1 cellular context compared by ENCODE assay signal in the genomic region with DNA sequence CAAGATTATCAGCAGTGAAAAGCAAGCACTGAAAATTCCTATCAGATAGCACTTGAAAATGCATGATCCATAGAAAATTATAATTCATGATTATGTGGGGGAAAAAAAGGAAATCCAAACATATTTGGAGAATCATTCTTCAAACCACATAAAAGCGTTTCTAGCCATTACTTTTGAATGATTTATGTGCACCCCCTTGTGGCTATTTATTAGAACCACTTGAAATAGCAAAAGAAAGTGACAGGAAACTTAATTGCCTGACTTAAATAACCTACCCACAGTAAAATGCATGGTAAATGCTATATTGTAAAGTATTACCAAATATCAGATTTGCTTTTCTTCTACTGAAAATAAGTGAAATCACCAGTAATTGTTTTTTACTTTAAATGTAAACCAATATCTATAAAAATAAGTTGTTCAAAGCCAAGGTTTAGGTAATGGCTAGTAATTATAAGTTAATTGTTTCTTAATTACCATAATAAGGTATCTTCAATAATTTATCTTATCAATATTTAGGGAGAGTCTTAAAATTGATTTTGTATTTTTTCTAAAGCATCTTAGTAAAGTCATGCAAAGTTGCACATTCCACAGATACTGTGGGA.
TF ChIP-seq lines count a peak whose summit lies in the region.

No MANE protein-coding gene starts in this region.

TF ChIP-seq in SK-N-SH treated with all-trans-retinoic acid at 6 μM for 48 hours, 23 proteins besides CTCF, POLR2A, EP300 and RAD21 (continued from another document):
- TF ChIP-seq SNAI2 (CRISPR knock-in tag; IDR thresholded peaks at IDR 0.05), result no peak
- no peak for TF ChIP-seq CSDC2 (CRISPR knock-in tag; IDR thresholded peaks at IDR 0.05)
- no peak for TF ChIP-seq OSR1 (CRISPR knock-in tag; IDR thresholded peaks at IDR 0.05)
- TF ChIP-seq BACH2 (CRISPR knock-in tag; IDR thresholded peaks at IDR 0.05; ENCODE audit: borderline replicate concordance), result no peak
- TF ChIP-seq PATZ1 (CRISPR knock-in tag; IDR thresholded peaks at IDR 0.05; ENCODE audit: borderline replicate concordance), result no peak
- no peak for TF ChIP-seq GLIS3 (CRISPR knock-in tag; IDR thresholded peaks at IDR 0.05)
- TF ChIP-seq RARB (CRISPR knock-in tag; IDR thresholded peaks at IDR 0.05), result no peak
- TF ChIP-seq ZNF565 (CRISPR knock-in tag; conservative IDR thresholded peaks at IDR 0.05; ENCODE audit: low read depth), result no peak
